In the genomic region with DNA sequence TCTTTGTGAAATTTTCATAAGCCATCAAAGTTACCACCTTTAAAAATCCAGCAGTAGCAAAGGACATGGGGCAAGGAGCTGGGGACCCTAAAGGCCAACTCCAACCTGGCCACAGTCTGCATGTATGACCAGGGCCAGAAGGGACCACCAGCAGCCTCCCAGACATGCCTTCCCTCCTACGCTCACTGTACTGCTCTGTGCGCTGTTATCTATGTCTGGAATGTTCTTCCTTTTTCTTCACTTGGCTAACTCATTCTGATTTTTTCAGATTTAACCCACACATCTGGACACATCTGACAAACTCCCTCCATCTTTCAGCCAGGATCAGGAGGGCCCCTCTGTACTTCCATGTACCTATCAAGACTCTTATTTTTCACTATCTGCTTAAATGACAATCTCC, we compare ENCODE assay signal across 17 cellular contexts. TPM values are rescaled to one million over a fixed set of nuclear protein-coding genes. Genes with fewer than 3 reads are reported as not detected.
DNase-seq lines count a peak whose midpoint lies in the region; ATAC-seq, FAIRE-seq and TF ChIP-seq lines count a peak whose summit lies in the region.
"Had no signal": no experiment of that assay in that cellular context is flagged by ENCODE, and none has a peak within 500 bp of the region (broad histone marks: within the 10 kb centered on the region; RNA-seq: fewer than 3 reads in every experiment).

No MANE protein-coding gene starts in this region.

- no peak overlapping the region for H3K4me3 Mint-ChIP-seq in CD4-positive, alpha-beta T cell
- H3K4me3 Mint-ChIP-seq in naive thymus-derived CD4-positive, alpha-beta T cell: no peak overlapping the region
- no peak overlapping the region for H3K4me3 Mint-ChIP-seq in CD4-positive, alpha-beta memory T cell

- peak overlapping the region; percentile 44 for H3K27ac Mint-ChIP-seq in CD4-positive, alpha-beta T cell
- H3K27ac Mint-ChIP-seq in naive thymus-derived CD4-positive, alpha-beta T cell: peak overlapping the region in 6 of 9 donors; percentile 24 to 86 (median 54)
- peak overlapping the region in 3 of 7 donors; percentile 49 to 73 (median 68) for H3K27ac Mint-ChIP-seq in CD4-positive, alpha-beta memory T cell

- no peaks in the 10 kb centered on the region for H3K9me2 ChIP-seq in Karpas-422 (replicated peaks; ENCODE audit: insufficient read depth, low read length)

- intact Hi-C loops in CD4-positive, alpha-beta T cell (cut with DNase I, micrococcal nuclease): no loop called here
- intact Hi-C loops in K562 (cut with micrococcal nuclease): no loop called here
- intact Hi-C loops in naive thymus-derived CD4-positive, alpha-beta T cell (cut with micrococcal nuclease): no loop called here
- intact Hi-C loops in CD4-positive, alpha-beta memory T cell (cut with micrococcal nuclease): no loop called here
- intact Hi-C loops in kidney (cut with DNase I): no loop called here

- FAIRE-seq in K562 (lab: Jason Lieb, UNC) (no peak), kidney (lab: Jason Lieb, UNC) (no peak)
- FAIRE-seq: A204.1 had no signal

- H3K4me3 ChIP-seq in Karpas-422 (ENCODE audit: low read length): no peak overlapping the region
- no peak overlapping the region for H3K4me3 ChIP-seq in K562
- no peak overlapping the region for H3K4me3 ChIP-seq in naive thymus-derived CD4-positive, alpha-beta T cell (ENCODE audit: low read length)
- H3K4me3 ChIP-seq in CD4-positive, alpha-beta memory T cell (ENCODE audit: low read length in 2 of 2): no peak overlapping the region
- H3K4me3 ChIP-seq in kidney (ENCODE audit: low read length in 2 of 2): no peak overlapping the region

- POLR2A ChIA-PET in CD4-positive, alpha-beta T cell (lab: Charles Lee): interaction anchor here (0.7 kb wide), 1 partner anchor 132 kb away, joined by 3 read pairs; the partner anchor contains the start of gene PSMD5
- POLR2A ChIA-PET in K562 (lab: Yijun Ruan, JAX): interaction anchor here (1.1 kb wide), 1 partner anchor 9 kb away, joined by 3 read pairs; no protein-coding TSS in a partner anchor
- POLR2A ChIA-PET in naive thymus-derived CD4-positive, alpha-beta T cell (lab: Charles Lee): interaction anchor here (1.1 kb wide), 1 partner anchor 147 kb away, joined by 4 read pairs; no protein-coding TSS in a partner anchor
- POLR2A ChIA-PET in CD4-positive, alpha-beta memory T cell (lab: Charles Lee; ENCODE audit: partially characterized antibody): interaction anchor here (0.7 kb wide), 1 partner anchor 1915 kb away, joined by 3 read pairs; no protein-coding TSS in a partner anchor

- no peaks in the 10 kb centered on the region for H3K27me3 Mint-ChIP-seq in CD4-positive, alpha-beta T cell
- peaks cover 0 to 2% (median 0%) of the 10 kb centered on the region in 5 donors for H3K27me3 Mint-ChIP-seq in naive thymus-derived CD4-positive, alpha-beta T cell
- no peaks in the 10 kb centered on the region for H3K27me3 Mint-ChIP-seq in CD4-positive, alpha-beta memory T cell

- no peak for TF ChIP-seq EP300 in K562 (IDR thresholded peaks at IDR 0.05; ENCODE audit: low read length)

- H3K79me2 ChIP-seq in Karpas-422 (ENCODE audit: low read length) (no peaks in the 10 kb centered on the region), K562 (ENCODE audit: control insufficient read depth, insufficient read depth, low read length) (no peaks in the 10 kb centered on the region)

- H3K36me3 ChIP-seq in Karpas-422 (ENCODE audit: insufficient read depth, low read length) (no peaks in the 10 kb centered on the region), K562 (ENCODE audit: control insufficient read depth, insufficient read depth, low read length) (no peaks in the 10 kb centered on the region), kidney (ENCODE audit: control insufficient read depth in 1 of 2, insufficient read depth in 2 of 2, low read length in 2 of 2) (no peaks in the 10 kb centered on the region)
- no peaks in the 10 kb centered on the region for H3K36me3 ChIP-seq in naive thymus-derived CD4-positive, alpha-beta T cell (ENCODE audit: control insufficient read depth in 2 of 3, insufficient read depth in 3 of 3, low read length in 3 of 3)
- H3K36me3 ChIP-seq in CD4-positive, alpha-beta memory T cell (ENCODE audit: insufficient read depth, low read length): no peaks in the 10 kb centered on the region

- TF ChIP-seq RAD21 in K562 (CRISPR knock-in tag; conservative IDR thresholded peaks at IDR 0.05 in 1 of 2, IDR thresholded peaks at IDR 0.05 in 1 of 2): no peak

- no peak for TF ChIP-seq CTCF in CD4-positive, alpha-beta T cell (IDR thresholded peaks at IDR 0.05)
- TF ChIP-seq CTCF in K562 (IDR thresholded peaks at IDR 0.05 in 2 of 3, conservative IDR thresholded peaks at IDR 0.05 in 1 of 3; ENCODE audit: insufficient read depth in 2 of 3, low read depth in 1 of 3, low read length in 3 of 3) (no peak), kidney (IDR thresholded peaks at IDR 0.05; ENCODE audit: borderline replicate concordance, extremely low read depth, insufficient read depth) (no peak)

- H3K27ac ChIP-seq in CD4-positive, alpha-beta T cell (ENCODE audit: low read depth, low read length): no peak overlapping the region
- H3K27ac ChIP-seq in Karpas-422 (ENCODE audit: low read length): no peak overlapping the region
- no peak overlapping the region for H3K27ac ChIP-seq in K562 (ENCODE audit: extremely low read depth, low read depth, low read length)
- H3K27ac ChIP-seq in naive thymus-derived CD4-positive, alpha-beta T cell (ENCODE audit: low read depth, low read length): no peak overlapping the region
- no peak overlapping the region for H3K27ac ChIP-seq in CD4-positive, alpha-beta memory T cell (ENCODE audit: low read depth, low read length)
- H3K27ac ChIP-seq in kidney (ENCODE audit: low read depth in 2 of 2, low read length in 2 of 2): no peak overlapping the region
- H3K27ac ChIP-seq: C4-2B had no signal

- H4K20me1 ChIP-seq in Karpas-422 (ENCODE audit: insufficient read depth, low read depth, low read length) (no peaks in the 10 kb centered on the region), K562 (replicated peaks; ENCODE audit: control insufficient read depth, insufficient read depth, low read length) (no peaks in the 10 kb centered on the region)

- in situ Hi-C loops in K562 (cut with MboI) (no loop called here), ACHN (cut with HindIII; ENCODE audit: low pct_ligation_motif_present, low pct_unique_long_range_greater_than_20kb, low sequenced_read_pairs) (no loop called here)

- no peaks in the 10 kb centered on the region for H3K9me3 Mint-ChIP-seq in CD4-positive, alpha-beta T cell
- peaks cover 0 to 2% (median 0%) of the 10 kb centered on the region in 11 donors for H3K9me3 Mint-ChIP-seq in naive thymus-derived CD4-positive, alpha-beta T cell
- no peaks in the 10 kb centered on the region for H3K9me3 Mint-ChIP-seq in CD4-positive, alpha-beta memory T cell

- ATAC-seq in CD4-positive, alpha-beta T cell (ENCODE audit: poor library complexity): no peak
- ATAC-seq in K562: peak; percentile 40; the same call in 1 of the 3 replicates
- ATAC-seq in naive thymus-derived CD4-positive, alpha-beta T cell: no peak

- H3K4me2 ChIP-seq in Karpas-422 (ENCODE audit: low read depth, low read length, poor library complexity, severe bottlenecking): no peak overlapping the region
- no peak overlapping the region for H3K4me2 ChIP-seq in K562 (ENCODE audit: insufficient read depth, low read length)

- no peak overlapping the region for H3K9ac ChIP-seq in Karpas-422 (ENCODE audit: low read length)
- H3K9ac ChIP-seq in K562 (ENCODE audit: insufficient read depth in 1 of 2, low read depth in 2 of 2, low read length in 2 of 2): no peak overlapping the region
- H3K9ac ChIP-seq in kidney (ENCODE audit: low read length in 2 of 2): no peak overlapping the region

- H3K9me3 ChIP-seq in CD4-positive, alpha-beta T cell (ENCODE audit: control insufficient read depth, low read length): no peaks in the 10 kb centered on the region
- no peaks in the 10 kb centered on the region for H3K9me3 ChIP-seq in Karpas-422 (ENCODE audit: low read length)
- H3K9me3 ChIP-seq in K562 (replicated peaks; ENCODE audit: control insufficient read depth, insufficient read depth, low read depth, low read length): no peaks in the 10 kb centered on the region
- H3K9me3 ChIP-seq in naive thymus-derived CD4-positive, alpha-beta T cell (ENCODE audit: control insufficient read depth in 2 of 3, low read length in 3 of 3): no peaks in the 10 kb centered on the region
- no peaks in the 10 kb centered on the region for H3K9me3 ChIP-seq in CD4-positive, alpha-beta memory T cell (ENCODE audit: control insufficient read depth in 1 of 2, low read length in 2 of 2)
- H3K9me3 ChIP-seq in kidney (ENCODE audit: control insufficient read depth in 1 of 2, low read length in 2 of 2): no peaks in the 10 kb centered on the region

- H3K36me3 Mint-ChIP-seq in CD4-positive, alpha-beta T cell (ENCODE audit: low read depth): no peaks in the 10 kb centered on the region
- peaks cover 0 to 3% (median 0%) of the 10 kb centered on the region in 5 donors for H3K36me3 Mint-ChIP-seq in naive thymus-derived CD4-positive, alpha-beta T cell
- H3K36me3 Mint-ChIP-seq in CD4-positive, alpha-beta memory T cell: no peaks in the 10 kb centered on the region

- no peak for DNase-seq in CD4-positive, alpha-beta T cell
- DNase-seq in Karpas-422 (no peak), K562 (ENCODE audit: extremely low read depth in 1 of 4, low spot score in 3 of 4) (no peak), ACHN (no peak), kidney (no peak), mucosa of gallbladder (ENCODE audit: low spot score) (no peak)
- no peak for DNase-seq in naive thymus-derived CD4-positive, alpha-beta T cell
- no peak for DNase-seq in CD4-positive, alpha-beta memory T cell
- DNase-seq: Calu3; GOT3; NCI-H1048; NCI-H1694; NCI-H345; NCI-H526 treated with DMSO at 0.1 percent for 48 hours; NK-92 treated with Interleukin-12 subunit alpha and Interleukin-12 subunit beta, amount 100 ng/mL, for 24 hours had no signal

- CTCF ChIA-PET in CD4-positive, alpha-beta T cell (lab: Charles Lee): interaction anchor here (0.6 to 1.4 kb wide), 3 partner anchors 18 to 204 kb away, joined by 3 read pairs; no protein-coding TSS in a partner anchor
- CTCF ChIA-PET in K562 (lab: Yijun Ruan, JAX; ENCODE audit: low intra/inter-chr PET ratio): no interaction called here
- CTCF ChIA-PET in naive thymus-derived CD4-positive, alpha-beta T cell (lab: Charles Lee): no interaction called here
- CTCF ChIA-PET in CD4-positive, alpha-beta memory T cell (lab: Charles Lee; ENCODE audit: partially characterized antibody): interaction anchor here (1.2 kb wide), 1 partner anchor 86 kb away, joined by 4 read pairs; no protein-coding TSS in a partner anchor

- 5% methylated on average over 2 of the region's 2 CpGs for WGBS in K562 (ENCODE audit: insufficient coverage, low coverage, missing lambda C conversion rate)

- H2AFZ ChIP-seq in Karpas-422 (ENCODE audit: low read length): 0 out of 2 replicates have a peak overlapping the region, but pooled peaks have one; percentile 76
- H2AFZ ChIP-seq in K562 (ENCODE audit: low read depth, low read length): no peak overlapping the region

- no peaks in the 10 kb centered on the region for H3K9me1 ChIP-seq in K562 (ENCODE audit: control insufficient read depth, insufficient read depth, low read length)

- TF ChIP-seq POLR2A in K562 (conservative IDR thresholded peaks at IDR 0.05): no peak

- no peaks in the 10 kb centered on the region for H3K27me3 ChIP-seq in CD4-positive, alpha-beta T cell (ENCODE audit: control insufficient read depth, insufficient read depth, low read length)
- H3K27me3 ChIP-seq in Karpas-422 (ENCODE audit: low read length) (no peaks in the 10 kb centered on the region), K562 (ENCODE audit: control insufficient read depth in 2 of 2, insufficient read depth in 2 of 2, low read length in 2 of 2) (peaks cover 4 to 6% of the 10 kb centered on the region in 2 experiments; a peak in 3 of 5 replicates)
- H3K27me3 ChIP-seq in naive thymus-derived CD4-positive, alpha-beta T cell (ENCODE audit: control insufficient read depth in 2 of 2, insufficient read depth in 2 of 2, low read length in 2 of 2): no peaks in the 10 kb centered on the region
- no peaks in the 10 kb centered on the region for H3K27me3 ChIP-seq in CD4-positive, alpha-beta memory T cell (ENCODE audit: insufficient read depth, low read length)

- H3K4me1 Mint-ChIP-seq in CD4-positive, alpha-beta T cell (ENCODE audit: low read depth): peaks cover 17% of the 10 kb centered on the region
- peaks cover 7 to 20% (median 19%) of the 10 kb centered on the region in 7 donors for H3K4me1 Mint-ChIP-seq in naive thymus-derived CD4-positive, alpha-beta T cell
- H3K4me1 Mint-ChIP-seq in CD4-positive, alpha-beta memory T cell: peaks cover 17 to 18% (median 18%) of the 10 kb centered on the region in 4 donors

- BruUV-seq in K562 (replicated peaks; lab: Mats Ljungman, UMichigan): no TSS peak

- H3K4me1 ChIP-seq in Karpas-422 (ENCODE audit: low read length): peaks cover 17% of the 10 kb centered on the region
- H3K4me1 ChIP-seq in K562 (replicated peaks in 1 of 2; ENCODE audit: control insufficient read depth in 2 of 2, insufficient read depth in 2 of 2, low read length in 2 of 2): no peaks in the 10 kb centered on the region
- peaks cover 9 to 18% of the 10 kb centered on the region in 2 donors for H3K4me1 ChIP-seq in naive thymus-derived CD4-positive, alpha-beta T cell (ENCODE audit: control insufficient read depth in 2 of 2, insufficient read depth in 2 of 2, low read length in 2 of 2)
- H3K4me1 ChIP-seq in CD4-positive, alpha-beta memory T cell (ENCODE audit: insufficient read depth, low read length): peaks cover 15% of the 10 kb centered on the region
- H3K4me1 ChIP-seq in kidney (ENCODE audit: control insufficient read depth in 1 of 2, insufficient read depth in 1 of 2, low read depth in 1 of 2, low read length in 2 of 2): no peaks in the 10 kb centered on the region

RNA-seq across cellular contexts. Expression of gene TRAF1, which starts 47.6 kb away (rescaled TPM):
- 10 to 100 TPM; 60.3 to 61.7 TPM for total RNA-seq in CD4-positive, alpha-beta T cell
- total RNA-seq in Karpas-422 (2014; rRNA removed; shearing (Covaris generic); ENCODE audit: low replicate concordance): 18.8 and 23.8 TPM in 2 replicates
- total RNA-seq in K562 (2011; cell fraction: chromatin; rRNA removed; ENCODE audit: low replicate concordance): 2.6 and 5.9 TPM in 2 replicates
- total RNA-seq in K562 (2011; cell fraction: nucleolus; rRNA removed): 3.0 and 4.3 TPM in 2 replicates
- 2.1 and 2.3 TPM in 2 replicates for total RNA-seq in K562 (2011; cell fraction: nucleoplasm; rRNA removed)
- not detected in 2 replicates for total RNA-seq in K562 (2014; rRNA removed)
- total RNA-seq in K562 (2014; rRNA removed; fragmentation: Illumina TruSeq; extraction: Trizol): 0.04 TPM in 1 of 2 replicates, not detected in the other
- 0.04 TPM in 1 of 2 replicates, not detected in the other for total RNA-seq in K562 (2015; rRNA removed; fragmentation: Illumina TruSeq; extraction: Trizol)
- 0.38 and 0.47 TPM in 2 replicates for total RNA-seq in K562 (2021)
- polyA plus RNA-seq in K562 (2011; rRNA removed): 0.37 and 1.1 TPM in 2 replicates
- polyA plus RNA-seq in K562 (2011; cell fraction: cytosol; rRNA removed): 0.29 and 1.3 TPM in 2 replicates
- polyA plus RNA-seq in K562 (2011; cell fraction: nucleus; rRNA removed): 0.18 and 1.4 TPM in 2 replicates
- polyA plus RNA-seq in K562 (2012): 0.13 and 0.18 TPM in 2 replicates
- 0.06 and 0.12 TPM in 2 replicates for polyA plus RNA-seq in K562 (2014; fragmentation: Illumina TruSeq; extraction: Trizol)
- polyA plus RNA-seq in K562 (2014; fragmentation: Nextera tagmentation; extraction: Ambion mirVana): under 1 TPM in 1 of 2 experiments, not detected in 1; 0.01 TPM
- polyA plus RNA-seq in K562 (2014; rRNA removed): 0.01 and 0.03 TPM in 2 replicates
- 1.3 and 3.1 TPM in 2 replicates for polyA minus RNA-seq in K562 (2011; rRNA and poly(A)+ RNA removed)
- 0.76 TPM in 1 of 2 replicates, not detected in the other for polyA minus RNA-seq in K562 (2011; cell fraction: cytosol; rRNA and poly(A)+ RNA removed)
- 0.89 and 2.3 TPM in 2 replicates for polyA minus RNA-seq in K562 (2011; cell fraction: nucleus; rRNA and poly(A)+ RNA removed)
- total RNA-seq in naive thymus-derived CD4-positive, alpha-beta T cell: 100 to 1,000 TPM in 2 of 5 experiments, 10 to 100 TPM in 3; 58.7 to 131 (median 98.2) TPM
- 1 to 10 TPM; 3.7 to 6.6 TPM for polyA plus RNA-seq in naive thymus-derived CD4-positive, alpha-beta T cell
- 100 to 1,000 TPM; 174 to 181 TPM for total RNA-seq in CD4-positive, alpha-beta memory T cell
- 10 to 100 TPM in 1 of 2 donors, 1 to 10 TPM in 1; 7.8 to 14.4 TPM for polyA plus RNA-seq in CD4-positive, alpha-beta memory T cell
- total RNA-seq in kidney: 10.9 TPM
- polyA plus RNA-seq in kidney (ENCODE audit: insufficient read depth, low read depth, low replicate concordance): 3.1 TPM
- total RNA-seq in mucosa of gallbladder: 7.9 TPM

Comparison
In these comparisons a context has a peak if more than half of its experiments do, and no peak if none do; other contexts are left out.
1. CTCF ChIA-PET loops: an anchor here in CD4-positive, alpha-beta T cell (0.6 to 1.4 kb wide) and CD4-positive, alpha-beta memory T cell (1.2 kb wide); none called in K562 and naive thymus-derived CD4-positive, alpha-beta T cell.